11 cellular contexts compared by ENCODE assay signal in the genomic region with DNA sequence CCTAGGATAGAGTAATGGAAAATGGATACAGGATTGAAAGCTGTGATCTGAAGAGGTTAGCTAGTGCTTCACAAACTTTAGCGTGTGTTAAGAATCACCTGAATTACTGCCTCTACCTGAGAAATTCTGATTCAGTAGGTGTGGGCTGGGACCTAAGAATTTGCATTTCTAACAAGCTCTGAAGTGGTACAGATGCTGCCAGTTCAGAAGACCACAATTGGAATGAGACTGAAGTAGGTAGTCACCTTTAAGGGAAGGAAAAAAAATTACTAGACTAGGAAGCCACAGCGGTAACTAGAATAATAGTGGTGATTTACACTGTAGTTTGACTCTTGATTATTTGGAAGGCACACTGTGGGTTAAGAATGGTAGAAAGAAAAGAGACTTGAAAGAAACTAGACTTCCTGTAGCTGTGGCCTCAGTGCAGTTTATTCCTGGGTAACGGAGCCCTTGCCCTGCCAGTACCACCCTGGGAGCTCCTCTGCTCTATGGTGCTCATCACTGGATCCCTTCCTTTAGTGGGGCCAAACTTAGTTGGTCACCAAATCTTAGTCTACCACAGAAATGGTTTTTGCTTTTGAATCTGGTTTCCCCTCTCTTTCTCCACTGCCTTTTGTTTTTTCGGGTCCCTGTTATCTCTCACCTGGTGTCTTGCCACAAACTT. TPM values are rescaled to one million over a fixed set of nuclear protein-coding genes. Genes with fewer than 3 reads are reported as not detected.
A peak's percentile ranks its signal among the peaks of the same experiment; 100 is the strongest.
DNase-seq lines count a peak whose midpoint lies in the region; ATAC-seq and TF ChIP-seq lines count a peak whose summit lies in the region.
"Had no signal": no experiment of that assay in that cellular context is flagged by ENCODE, and none has a peak within 500 bp of the region (broad histone marks: within the 10 kb centered on the region; RNA-seq: fewer than 3 reads in every experiment).

No MANE protein-coding gene starts in this region.

- H3K4me3 Mint-ChIP-seq in CD4-positive, alpha-beta memory T cell: peak overlapping the region; percentile 59 to 80 (median 74)
- peak overlapping the region; percentile 12 for H3K4me3 Mint-ChIP-seq in activated naive CD4-positive, alpha-beta T cell treated with anti-CD3 and anti-CD28 coated beads, Interleukin-2, amount 50 U/mL, for 24 hours
- no peak overlapping the region for H3K4me3 Mint-ChIP-seq in neural progenitor cell
- H3K4me3 Mint-ChIP-seq: brain had no signal

- H3K36me3 ChIP-seq in CD4-positive, alpha-beta memory T cell (ENCODE audit: insufficient read depth, low read length): peaks cover 29% of the 10 kb centered on the region
- H3K36me3 ChIP-seq in KOPT-K1 (ENCODE audit: insufficient read depth, low read length): peaks cover 94% of the 10 kb centered on the region
- H3K36me3 ChIP-seq in neural progenitor cell: peaks cover 21% of the 10 kb centered on the region
- H3K36me3 ChIP-seq in SK-N-SH (replicated peaks in 1 of 2; ENCODE audit: control insufficient read depth in 1 of 2, insufficient read depth in 2 of 2, low read length in 1 of 2): peaks cover 41 to 61% of the 10 kb centered on the region in 2 experiments
- peaks cover 12 to 33% of the 10 kb centered on the region in 2 donors for H3K36me3 ChIP-seq in thyroid gland

- no peak for TF ChIP-seq POLR2A in thyroid gland (IDR thresholded peaks at IDR 0.05)

- no peaks in the 10 kb centered on the region for H3K27me3 ChIP-seq in CD4-positive, alpha-beta memory T cell (ENCODE audit: insufficient read depth, low read length)
- H3K27me3 ChIP-seq in neural progenitor cell: no peaks in the 10 kb centered on the region
- H3K27me3 ChIP-seq in SK-N-SH (ENCODE audit: insufficient read depth): no peaks in the 10 kb centered on the region
- no peaks in the 10 kb centered on the region for H3K27me3 ChIP-seq in thyroid gland
- H3K27me3 ChIP-seq: left lung had no signal

- H2AFZ ChIP-seq in neural progenitor cell (replicated peaks): no peak overlapping the region
- H2AFZ ChIP-seq in SK-N-SH (ENCODE audit: low read depth): no peak overlapping the region

- intact Hi-C loops in CD4-positive, alpha-beta memory T cell (cut with micrococcal nuclease): loop anchor here (1.0 to 2.0 kb wide), 2 partner anchors 17 to 41 kb away; no protein-coding TSS in a partner anchor
- intact Hi-C loops in thyroid gland (cut with DNase I): no loop called here

- peaks cover 22 to 57% of the 10 kb centered on the region in 2 donors for H3K36me3 Mint-ChIP-seq in CD4-positive, alpha-beta memory T cell
- peaks cover 23% of the 10 kb centered on the region for H3K36me3 Mint-ChIP-seq in activated naive CD4-positive, alpha-beta T cell treated with anti-CD3 and anti-CD28 coated beads, Interleukin-2, amount 50 U/mL, for 24 hours
- H3K36me3 Mint-ChIP-seq in neural progenitor cell: peaks cover 38% of the 10 kb centered on the region

- no peak for TF ChIP-seq CTCF in neural progenitor cell (IDR thresholded peaks at IDR 0.05)
- TF ChIP-seq CTCF in SK-N-SH (IDR thresholded peaks at IDR 0.05): no peak
- TF ChIP-seq CTCF in thyroid gland (IDR thresholded peaks at IDR 0.05): no peak

- no peaks in the 10 kb centered on the region for H3K9me2 ChIP-seq in SK-N-SH

- H3F3A ChIP-seq in neural progenitor cell (ENCODE audit: low read depth): peaks cover 11% of the 10 kb centered on the region
- peaks cover 23% of the 10 kb centered on the region for H3F3A ChIP-seq in SK-N-SH (replicated peaks; ENCODE audit: insufficient read depth)

- no peak for TF ChIP-seq EP300 in SK-N-SH (IDR thresholded peaks at IDR 0.05; ENCODE audit: borderline replicate concordance in 1 of 2, low read depth in 1 of 2, low read length in 1 of 2)

- H3K9me3 Mint-ChIP-seq in CD4-positive, alpha-beta memory T cell: no peaks in the 10 kb centered on the region
- no peaks in the 10 kb centered on the region for H3K9me3 Mint-ChIP-seq in activated naive CD4-positive, alpha-beta T cell treated with anti-CD3 and anti-CD28 coated beads, Interleukin-2, amount 50 U/mL, for 24 hours
- no peaks in the 10 kb centered on the region for H3K9me3 Mint-ChIP-seq in neural progenitor cell
- H3K9me3 Mint-ChIP-seq: brain had no signal

- H3K4me2 ChIP-seq in neural progenitor cell (no peak overlapping the region), SK-N-SH (no peak overlapping the region)

- peak overlapping the region; percentile 19 to 92 (median 88) for H3K27ac Mint-ChIP-seq in CD4-positive, alpha-beta memory T cell
- peak overlapping the region; percentile 39 for H3K27ac Mint-ChIP-seq in activated naive CD4-positive, alpha-beta T cell treated with anti-CD3 and anti-CD28 coated beads, Interleukin-2, amount 50 U/mL, for 24 hours
- peak overlapping the region; percentile 80 for H3K27ac Mint-ChIP-seq in neural progenitor cell

- peak in 4 of 5 donors; percentile 21 to 35 (median 26) for DNase-seq in CD4-positive, alpha-beta memory T cell
- DNase-seq in neural progenitor cell (ENCODE audit: low spot score) (no peak), SK-N-SH (no peak), thyroid gland (no peak)
- DNase-seq: left lung, NCI-H2107, occipital lobe had no signal

- no peaks in the 10 kb centered on the region for H3K27me3 Mint-ChIP-seq in CD4-positive, alpha-beta memory T cell
- no peaks in the 10 kb centered on the region for H3K27me3 Mint-ChIP-seq in activated naive CD4-positive, alpha-beta T cell treated with anti-CD3 and anti-CD28 coated beads, Interleukin-2, amount 50 U/mL, for 24 hours
- H3K27me3 Mint-ChIP-seq in neural progenitor cell (ENCODE audit: insufficient read depth, low read depth): peaks cover 2% of the 10 kb centered on the region
- H3K27me3 Mint-ChIP-seq: brain had no signal

- POLR2A ChIA-PET in CD4-positive, alpha-beta memory T cell (lab: Charles Lee; ENCODE audit: partially characterized antibody): interaction anchor here (0.9 to 11.2 kb wide), 6 partner anchors 10 to 48 kb away, joined by 3 to 307 read pairs (median 8); partner anchors contain the start of genes ARID1A and PIGV
- POLR2A ChIA-PET in SK-N-SH (lab: Yijun Ruan, JAX): no interaction called here

- no peak for ATAC-seq in HG02798 (IDR thresholded peaks at IDR 0.05; ENCODE audit: poor library complexity, unreplicated experiment)
- ATAC-seq: left lung had no signal

- H3K4me1 ChIP-seq in CD4-positive, alpha-beta memory T cell (ENCODE audit: insufficient read depth, low read length): peaks cover 71% of the 10 kb centered on the region
- H3K4me1 ChIP-seq in neural progenitor cell: no peaks in the 10 kb centered on the region
- peaks cover 5% of the 10 kb centered on the region in 2 experiments; a peak in 2 of 4 replicates for H3K4me1 ChIP-seq in SK-N-SH (ENCODE audit: control insufficient read depth in 1 of 2, insufficient read depth in 2 of 2, low read depth in 1 of 2, low read length in 1 of 2)
- H3K4me1 ChIP-seq in thyroid gland: peaks cover 0 to 4% of the 10 kb centered on the region in 2 donors

- peak overlapping the region; percentile 33 for H3K27ac ChIP-seq in CD4-positive, alpha-beta memory T cell (ENCODE audit: low read depth, low read length)
- H3K27ac ChIP-seq in KOPT-K1 (ENCODE audit: low read depth, low read length, poor library complexity, severe bottlenecking) (peak overlapping the region; percentile 26), neural progenitor cell (peak overlapping the region; percentile 16), SK-N-SH (ENCODE audit: low read depth in 2 of 2, low read length in 1 of 2) (no peak overlapping the region), thyroid gland (no peak overlapping the region)

- peaks cover 92% of the 10 kb centered on the region for H4K20me1 ChIP-seq in neural progenitor cell (ENCODE audit: low read depth)
- H4K20me1 ChIP-seq in SK-N-SH (ENCODE audit: insufficient read depth): peaks cover 10% of the 10 kb centered on the region; the same call in 1 of the 2 replicates

- CTCF ChIA-PET in CD4-positive, alpha-beta memory T cell (lab: Charles Lee; ENCODE audit: partially characterized antibody): interaction anchor here (0.7 to 5.2 kb wide), 11 partner anchors 13 to 62 kb away, joined by 3 to 35 read pairs (median 4); partner anchors contain the start of gene PIGV
- CTCF ChIA-PET in SK-N-SH (lab: Yijun Ruan, JAX): interaction anchor here (0.7 kb wide), 1 partner anchor 19 kb away, joined by 3 read pairs; no protein-coding TSS in a partner anchor

- no peak overlapping the region for H3K9ac ChIP-seq in neural progenitor cell
- H3K9ac ChIP-seq in SK-N-SH: no peak overlapping the region

- H3K4me1 Mint-ChIP-seq in CD4-positive, alpha-beta memory T cell: peaks cover 48 to 64% (median 57%) of the 10 kb centered on the region in 4 donors
- H3K4me1 Mint-ChIP-seq in activated naive CD4-positive, alpha-beta T cell treated with anti-CD3 and anti-CD28 coated beads, Interleukin-2, amount 50 U/mL, for 24 hours: peaks cover 64% of the 10 kb centered on the region
- H3K4me1 Mint-ChIP-seq in neural progenitor cell: peaks cover 6% of the 10 kb centered on the region

- 98% methylated on average over 4 of the region's 4 CpGs for WGBS in SK-N-SH (ENCODE audit: low lambda C conversion rate)
- WGBS in thyroid gland, 2 donors: 82 to 87% methylated on average over 4 of the region's 4 CpGs

- no peak for TF ChIP-seq RAD21 in SK-N-SH (IDR thresholded peaks at IDR 0.05; ENCODE audit: low read length)

- peaks cover 100% of the 10 kb centered on the region for H3K79me2 ChIP-seq in neural progenitor cell (ENCODE audit: low read depth)
- H3K79me2 ChIP-seq in SK-N-SH (ENCODE audit: insufficient read depth): peaks cover 91% of the 10 kb centered on the region

- H3K9me3 ChIP-seq in CD4-positive, alpha-beta memory T cell (ENCODE audit: control insufficient read depth in 1 of 2, low read length in 2 of 2): no peaks in the 10 kb centered on the region
- H3K9me3 ChIP-seq in KOPT-K1 (ENCODE audit: insufficient read depth, low read length, poor library complexity, severe bottlenecking) (no peaks in the 10 kb centered on the region), neural progenitor cell (ENCODE audit: low read depth) (no peaks in the 10 kb centered on the region), SK-N-SH (no peaks in the 10 kb centered on the region), thyroid gland (no peaks in the 10 kb centered on the region)
- H3K9me3 ChIP-seq: left lung had no signal

- H3K4me3 ChIP-seq in CD4-positive, alpha-beta memory T cell (ENCODE audit: low read length in 2 of 2): no peak overlapping the region
- H3K4me3 ChIP-seq in neural progenitor cell (no peak overlapping the region), SK-N-SH (ENCODE audit: low read depth in 2 of 2, low read length in 1 of 2) (no peak overlapping the region), thyroid gland (replicated peaks in 1 of 3) (no peak overlapping the region)
- H3K4me3 ChIP-seq: left lung had no signal

RNA-seq across cellular contexts. Expression of gene ARID1A, which starts 43.6 kb away (rescaled TPM):
- 100 to 1,000 TPM; 112 to 127 TPM for total RNA-seq in CD4-positive, alpha-beta memory T cell
- polyA plus RNA-seq in CD4-positive, alpha-beta memory T cell: 10 to 100 TPM in 1 of 2 donors, 1 to 10 TPM in 1; 4.2 to 30.4 TPM
- total RNA-seq in neural progenitor cell (ENCODE audit: low replicate concordance) (43.1 and 70.6 TPM in 2 replicates), thyroid gland (10 to 100 TPM; 44.1 to 97.3 (median 78.4) TPM)
- polyA plus RNA-seq in SK-N-SH (2012; rRNA removed): 14.2 and 26.5 TPM in 2 replicates
- 15.6 and 20.3 TPM in 2 replicates for polyA plus RNA-seq in SK-N-SH (2012; cell fraction: cytosol; rRNA removed)
- polyA plus RNA-seq in SK-N-SH (2012; cell fraction: nucleus; rRNA removed): 58.2 and 65.9 TPM in 2 replicates

RNA-seq across cellular contexts. Expression of gene PIGV, which starts 48.4 kb away (rescaled TPM):
- 10 to 100 TPM; 17.7 to 18.2 TPM for total RNA-seq in CD4-positive, alpha-beta memory T cell
- 10 to 100 TPM in 1 of 2 donors, 1 to 10 TPM in 1; 7.9 to 13.2 TPM for polyA plus RNA-seq in CD4-positive, alpha-beta memory T cell
- total RNA-seq in neural progenitor cell (ENCODE audit: low replicate concordance) (19.4 and 19.7 TPM in 2 replicates), thyroid gland (10 to 100 TPM; 20.5 to 39.4 (median 27.8) TPM)
- polyA plus RNA-seq in SK-N-SH (2012; rRNA removed): 16.5 and 26.4 TPM in 2 replicates
- polyA plus RNA-seq in SK-N-SH (2012; cell fraction: cytosol; rRNA removed): 14.6 and 18.7 TPM in 2 replicates
- 15.9 and 31.9 TPM in 2 replicates for polyA plus RNA-seq in SK-N-SH (2012; cell fraction: nucleus; rRNA removed)

Comparison
In these comparisons a context has a peak if more than half of its experiments do, and no peak if none do; other contexts are left out.
1. DNase-seq: peak in CD4-positive, alpha-beta memory T cell (4 of 5); none in neural progenitor cell (single experiment), SK-N-SH (single experiment) and thyroid gland (0 of 2).
2. H3K27ac ChIP-seq: peak in CD4-positive, alpha-beta memory T cell (single experiment), KOPT-K1 (single experiment) and neural progenitor cell (single experiment); none in SK-N-SH (0 of 2) and thyroid gland (0 of 3).
3. Peak in every context shown above with its lines, with median percentiles within 50 percentile points of each other: H3K27ac Mint-ChIP-seq.